In genomic region chr14:55582741-55583140, GRCh38 we compare ENCODE assay signal across 1 cellular context.
TF ChIP-seq lines count a peak whose summit lies in the region.

No MANE protein-coding gene starts in this region.

TF ChIP-seq in GM12878, 131 proteins besides CTCF, POLR2A, EP300 and RAD21 (continued from another document):
- TF ChIP-seq SKIL (IDR thresholded peaks at IDR 0.05; ENCODE audit: low read depth, poor library complexity, severe bottlenecking) = no peak
- peak; percentile 28; the same call in 1 of the 2 replicates for TF ChIP-seq PKNOX1 (IDR thresholded peaks at IDR 0.05)
- TF ChIP-seq WRNIP1 (IDR thresholded peaks at IDR 0.05; ENCODE audit: borderline replicate concordance, low read depth, low read length) = no peak
- TF ChIP-seq NFIC (IDR thresholded peaks at IDR 0.05; ENCODE audit: low read depth, low read length) = peak; percentile 25; the same call in 1 of the 2 replicates
- peak; percentile 42; the same call in 1 of the 2 replicates for TF ChIP-seq SPI1 (IDR thresholded peaks at IDR 0.05; ENCODE audit: borderline replicate concordance, insufficient read depth, low read depth, low read length)
- TF ChIP-seq YY1 (IDR thresholded peaks at IDR 0.05; ENCODE audit: low read depth, low read length) = no peak
- TF ChIP-seq CREM (IDR thresholded peaks at IDR 0.05; ENCODE audit: low read depth) = 0 out of 2 replicates have a peak, but pooled peaks have one; percentile 19
- no peak for TF ChIP-seq PRDM15 (CRISPR knock-in tag; IDR thresholded peaks at IDR 0.05)
- no peak for TF ChIP-seq CEBPZ (IDR thresholded peaks at IDR 0.05; ENCODE audit: low read depth, low read length)
- TF ChIP-seq LARP7 (IDR thresholded peaks at IDR 0.05) = no peak
- no peak for TF ChIP-seq RUNX3 (IDR thresholded peaks at IDR 0.05; ENCODE audit: low read length)
- TF ChIP-seq TBL1XR1 (IDR thresholded peaks at IDR 0.05; ENCODE audit: low read depth, low read length) = no peak
- no peak for TF ChIP-seq GABPA (IDR thresholded peaks at IDR 0.05; ENCODE audit: low read depth)
- 0 out of 2 replicates have a peak, but pooled peaks have one; percentile 31 for TF ChIP-seq DPF2 (IDR thresholded peaks at IDR 0.05)
- TF ChIP-seq, protein P1, sequence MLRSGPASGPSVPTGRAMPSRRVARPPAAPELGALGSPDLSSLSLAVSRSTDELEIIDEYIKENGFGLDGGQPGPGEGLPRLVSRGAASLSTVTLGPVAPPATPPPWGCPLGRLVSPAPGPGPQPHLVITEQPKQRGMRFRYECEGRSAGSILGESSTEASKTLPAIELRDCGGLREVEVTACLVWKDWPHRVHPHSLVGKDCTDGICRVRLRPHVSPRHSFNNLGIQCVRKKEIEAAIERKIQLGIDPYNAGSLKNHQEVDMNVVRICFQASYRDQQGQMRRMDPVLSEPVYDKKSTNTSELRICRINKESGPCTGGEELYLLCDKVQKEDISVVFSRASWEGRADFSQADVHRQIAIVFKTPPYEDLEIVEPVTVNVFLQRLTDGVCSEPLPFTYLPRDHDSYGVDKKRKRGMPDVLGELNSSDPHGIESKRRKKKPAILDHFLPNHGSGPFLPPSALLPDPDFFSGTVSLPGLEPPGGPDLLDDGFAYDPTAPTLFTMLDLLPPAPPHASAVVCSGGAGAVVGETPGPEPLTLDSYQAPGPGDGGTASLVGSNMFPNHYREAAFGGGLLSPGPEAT (IDR thresholded peaks at IDR 0.05; ENCODE audit: low read depth) = no peak; the same call in 1 of the 2 replicates
- TF ChIP-seq STAT1 (conservative IDR thresholded peaks at IDR 0.05) = no peak
- TF ChIP-seq CREB1 (IDR thresholded peaks at IDR 0.05; ENCODE audit: low read depth) = no peak
- TF ChIP-seq ATF7 (IDR thresholded peaks at IDR 0.05; ENCODE audit: low read depth) = no peak
- TF ChIP-seq ZNF24 (IDR thresholded peaks at IDR 0.05) = peak; percentile 87
- no peak for TF ChIP-seq GATAD2B (conservative IDR thresholded peaks at IDR 0.05; ENCODE audit: low read depth)
- peak in 1 of 2 experiments; percentile 54; a peak in 1 of 4 replicates for TF ChIP-seq ETV6 (conservative IDR thresholded peaks at IDR 0.05 in 1 of 2, IDR thresholded peaks at IDR 0.05 in 1 of 2; ENCODE audit: borderline replicate concordance in 1 of 2, low read depth in 1 of 2)
- TF ChIP-seq, protein P2, sequence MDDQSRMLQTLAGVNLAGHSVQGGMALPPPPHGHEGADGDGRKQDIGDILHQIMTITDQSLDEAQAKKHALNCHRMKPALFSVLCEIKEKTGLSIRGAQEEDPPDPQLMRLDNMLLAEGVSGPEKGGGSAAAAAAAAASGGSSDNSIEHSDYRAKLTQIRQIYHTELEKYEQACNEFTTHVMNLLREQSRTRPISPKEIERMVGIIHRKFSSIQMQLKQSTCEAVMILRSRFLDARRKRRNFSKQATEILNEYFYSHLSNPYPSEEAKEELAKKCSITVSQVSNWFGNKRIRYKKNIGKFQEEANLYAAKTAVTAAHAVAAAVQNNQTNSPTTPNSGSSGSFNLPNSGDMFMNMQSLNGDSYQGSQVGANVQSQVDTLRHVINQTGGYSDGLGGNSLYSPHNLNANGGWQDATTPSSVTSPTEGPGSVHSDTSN (IDR thresholded peaks at IDR 0.05; ENCODE audit: insufficient replicate concordance, low read depth, low read length) = no peak
- TF ChIP-seq IKZF1 (conservative IDR thresholded peaks at IDR 0.05) = no peak
- TF ChIP-seq, protein P3, sequence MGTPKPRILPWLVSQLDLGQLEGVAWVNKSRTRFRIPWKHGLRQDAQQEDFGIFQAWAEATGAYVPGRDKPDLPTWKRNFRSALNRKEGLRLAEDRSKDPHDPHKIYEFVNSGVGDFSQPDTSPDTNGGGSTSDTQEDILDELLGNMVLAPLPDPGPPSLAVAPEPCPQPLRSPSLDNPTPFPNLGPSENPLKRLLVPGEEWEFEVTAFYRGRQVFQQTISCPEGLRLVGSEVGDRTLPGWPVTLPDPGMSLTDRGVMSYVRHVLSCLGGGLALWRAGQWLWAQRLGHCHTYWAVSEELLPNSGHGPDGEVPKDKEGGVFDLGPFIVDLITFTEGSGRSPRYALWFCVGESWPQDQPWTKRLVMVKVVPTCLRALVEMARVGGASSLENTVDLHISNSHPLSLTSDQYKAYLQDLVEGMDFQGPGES (IDR thresholded peaks at IDR 0.05) = no peak
- no peak for TF ChIP-seq BCL11A (IDR thresholded peaks at IDR 0.05; ENCODE audit: low read depth, low read length)
- TF ChIP-seq TCF12 (IDR thresholded peaks at IDR 0.05; ENCODE audit: low read depth, low read length) = no peak
- no peak for TF ChIP-seq ATF3 (IDR thresholded peaks at IDR 0.05; ENCODE audit: borderline replicate concordance, extremely low read depth, low read depth, low read length)
